ENCODE assay signal across 17 cellular contexts in the genomic region with DNA sequence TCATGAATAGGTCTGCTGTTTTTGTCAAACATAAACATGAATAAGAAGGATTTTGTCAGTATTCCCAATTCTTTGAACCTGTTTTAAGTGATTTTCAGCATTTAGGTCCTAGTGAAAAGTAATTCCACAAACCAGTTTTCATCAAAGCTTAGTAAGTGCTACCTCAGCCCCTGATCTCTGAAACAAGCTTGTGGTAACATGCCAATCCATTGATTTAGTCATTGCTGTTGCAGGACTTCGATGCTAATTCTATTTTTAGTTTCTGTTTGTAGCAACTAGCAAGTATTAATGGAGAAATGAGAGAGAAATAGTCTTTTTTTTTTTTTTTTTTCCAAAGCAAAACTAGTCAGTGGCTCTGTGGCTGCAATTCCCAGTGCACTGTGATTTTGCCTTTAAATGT.
A peak's percentile ranks its signal among the peaks of the same experiment; 100 is the strongest.
DNase-seq lines count a peak whose midpoint lies in the region; ATAC-seq, FAIRE-seq and TF ChIP-seq lines count a peak whose summit lies in the region.
"Had no signal": no experiment of that assay in that cellular context is flagged by ENCODE, and none has a peak within 500 bp of the region (broad histone marks: within the 10 kb centered on the region; RNA-seq: fewer than 3 reads in every experiment).

No MANE protein-coding gene starts in this region.

- peaks cover 4% of the 10 kb centered on the region for H3K9me3 Mint-ChIP-seq in stimulated activated memory B cell treated with anti-CD40 and anti-IgM and Interleukin-4, amounts not matched to agents 10 μg/mL and 1 μg/mL and 100 μg/mL, for 72 hours

- no peaks in the 10 kb centered on the region for H3K4me1 Mint-ChIP-seq in stimulated activated memory B cell treated with anti-CD40 and anti-IgM and Interleukin-4, amounts not matched to agents 10 μg/mL and 1 μg/mL and 100 μg/mL, for 72 hours
- H3K4me1 Mint-ChIP-seq: CD14-positive monocyte; CD8-positive, alpha-beta memory T cell had no signal

- H3K4me3 ChIP-seq in bronchial epithelial cell (ENCODE audit: low read depth, low read length) (no peak overlapping the region), mesenchymal stem cell (ENCODE audit: insufficient read depth in 1 of 2, low read depth in 1 of 2, low read length in 2 of 2) (no peak overlapping the region)
- H3K4me3 ChIP-seq: A549, GM12878, GM23248 had no signal

- no peak overlapping the region for H2BK15ac ChIP-seq in mesenchymal stem cell (ENCODE audit: low read depth, poor library complexity, severe bottlenecking)

- 42% methylated on average over 1 of the region's 1 CpG for WGBS in mesenchymal stem cell

- no peak overlapping the region for H3K4ac ChIP-seq in mesenchymal stem cell (ENCODE audit: low read depth in 1 of 2, low read length in 2 of 2)

- no peak overlapping the region for H4K91ac ChIP-seq in mesenchymal stem cell (ENCODE audit: low read length)

- TF ChIP-seq CTCF in D721Med (IDR thresholded peaks at IDR 0.05; ENCODE audit: insufficient read depth, missing control alignments), result no peak
- no peak for TF ChIP-seq CTCF in bronchial epithelial cell (IDR thresholded peaks at IDR 0.05; ENCODE audit: insufficient read depth, low read length, severe bottlenecking)

- no peak overlapping the region for H2AFZ ChIP-seq in mesenchymal stem cell (ENCODE audit: low read depth, low read length)
- H2AFZ ChIP-seq: GM23248 had no signal

- no peak overlapping the region for H2BK5ac ChIP-seq in mesenchymal stem cell (ENCODE audit: low read depth, low read length, poor library complexity, severe bottlenecking)

- no peak overlapping the region for H3K9ac ChIP-seq in mesenchymal stem cell (ENCODE audit: low read length)
- H3K9ac ChIP-seq: GM23248 had no signal

- no peak overlapping the region for H4K8ac ChIP-seq in mesenchymal stem cell (ENCODE audit: low read length)

- H3K4me1 ChIP-seq in mesenchymal stem cell (ENCODE audit: control insufficient read depth, insufficient read depth, low read depth, low read length), result no peaks in the 10 kb centered on the region
- H3K4me1 ChIP-seq: A549, Caco-2 had no signal

- H3K27ac Mint-ChIP-seq in stimulated activated memory B cell treated with anti-CD40 and anti-IgM and Interleukin-4, amounts not matched to agents 10 μg/mL and 1 μg/mL and 100 μg/mL, for 72 hours, result no peak overlapping the region
- H3K27ac Mint-ChIP-seq: CD14-positive monocyte; CD8-positive, alpha-beta memory T cell had no signal

- H3K27me3 ChIP-seq in bronchial epithelial cell (ENCODE audit: control insufficient read depth, insufficient read depth, low read length), result no peaks in the 10 kb centered on the region
- no peaks in the 10 kb centered on the region for H3K27me3 ChIP-seq in mesenchymal stem cell (ENCODE audit: control insufficient read depth in 1 of 2, insufficient read depth in 1 of 2, low read length in 2 of 2)

- H3K4me2 ChIP-seq in mesenchymal stem cell (ENCODE audit: low read length, poor library complexity, severe bottlenecking), result no peak overlapping the region
- H3K4me2 ChIP-seq: A549 had no signal

- no peak overlapping the region for H3K4me3 Mint-ChIP-seq in stimulated activated memory B cell treated with anti-CD40 and anti-IgM and Interleukin-4, amounts not matched to agents 10 μg/mL and 1 μg/mL and 100 μg/mL, for 72 hours
- H3K4me3 Mint-ChIP-seq: CD14-positive monocyte; CD8-positive, alpha-beta memory T cell had no signal

- H3K79me1 ChIP-seq in mesenchymal stem cell (replicated peaks; ENCODE audit: low read length, poor library complexity, severe bottlenecking), result no peaks in the 10 kb centered on the region

- FAIRE-seq in D721Med (lab: Jason Lieb, UNC) (peak; percentile 16), bronchial epithelial cell (lab: Jason Lieb, UNC) (no peak)
- FAIRE-seq: A549, GM12878, GM18507, H54 had no signal

- no peak for DNase-seq in D721Med (ENCODE audit: insufficient read length, low spot score)
- DNase-seq in HPDE6-E6E7 (ENCODE audit: extremely low spot score), result peak; percentile 31
- DNase-seq in bronchial epithelial cell (ENCODE audit: low read depth), result peak; percentile 91
- peak; percentile 18 for DNase-seq in mesenchymal stem cell
- DNase-seq: Caco-2; CD8-positive, alpha-beta memory T cell; DMS53; GM23248 had no signal

- peaks cover 22% of the 10 kb centered on the region for H3K27me3 Mint-ChIP-seq in stimulated activated memory B cell treated with anti-CD40 and anti-IgM and Interleukin-4, amounts not matched to agents 10 μg/mL and 1 μg/mL and 100 μg/mL, for 72 hours

- H2AK5ac ChIP-seq in mesenchymal stem cell (ENCODE audit: low read length, severe bottlenecking), result no peak overlapping the region

- no peak overlapping the region for H3K23ac ChIP-seq in mesenchymal stem cell (ENCODE audit: low read length in 2 of 2)

- no peaks in the 10 kb centered on the region for H3K36me3 Mint-ChIP-seq in stimulated activated memory B cell treated with anti-CD40 and anti-IgM and Interleukin-4, amounts not matched to agents 10 μg/mL and 1 μg/mL and 100 μg/mL, for 72 hours
- H3K36me3 Mint-ChIP-seq: CD14-positive monocyte; CD8-positive, alpha-beta memory T cell had no signal

- H2BK12ac ChIP-seq in mesenchymal stem cell (ENCODE audit: low read length in 2 of 2), result no peak overlapping the region

- H3K9me3 ChIP-seq in mesenchymal stem cell (ENCODE audit: control insufficient read depth, low read length), result peaks cover 14% of the 10 kb centered on the region
- H3K9me3 ChIP-seq: A549 had no signal

- no peaks in the 10 kb centered on the region for H3K36me3 ChIP-seq in bronchial epithelial cell (ENCODE audit: control insufficient read depth, insufficient read depth, low read length)
- H3K36me3 ChIP-seq in mesenchymal stem cell (ENCODE audit: control insufficient read depth in 1 of 2, insufficient read depth in 2 of 2, low read depth in 1 of 2, low read length in 2 of 2), result no peaks in the 10 kb centered on the region

- H3K18ac ChIP-seq in mesenchymal stem cell (ENCODE audit: low read depth in 1 of 2, low read length in 2 of 2), result no peak overlapping the region

- H3K27ac ChIP-seq in mesenchymal stem cell (ENCODE audit: low read length, poor library complexity, severe bottlenecking), result no peak overlapping the region
- H3K27ac ChIP-seq: A549, GM23248, HL-60 had no signal

- no peak overlapping the region for H2BK120ac ChIP-seq in mesenchymal stem cell (ENCODE audit: low read depth, low read length)

- H3K14ac ChIP-seq in mesenchymal stem cell (ENCODE audit: low read length in 2 of 2), result no peak overlapping the region

- no peak for ATAC-seq in GM21528 (IDR thresholded peaks at IDR 0.05; ENCODE audit: low FRiP score, unreplicated experiment)
- ATAC-seq in stimulated activated memory B cell treated with anti-CD40 and anti-IgM and Interleukin-4, amounts not matched to agents 10 μg/mL and 1 μg/mL and 100 μg/mL, for 72 hours, result no peak
- ATAC-seq: A549, GM12878, HCT116 had no signal
